ENCODE assay signal across 17 cellular contexts in the genomic region with DNA sequence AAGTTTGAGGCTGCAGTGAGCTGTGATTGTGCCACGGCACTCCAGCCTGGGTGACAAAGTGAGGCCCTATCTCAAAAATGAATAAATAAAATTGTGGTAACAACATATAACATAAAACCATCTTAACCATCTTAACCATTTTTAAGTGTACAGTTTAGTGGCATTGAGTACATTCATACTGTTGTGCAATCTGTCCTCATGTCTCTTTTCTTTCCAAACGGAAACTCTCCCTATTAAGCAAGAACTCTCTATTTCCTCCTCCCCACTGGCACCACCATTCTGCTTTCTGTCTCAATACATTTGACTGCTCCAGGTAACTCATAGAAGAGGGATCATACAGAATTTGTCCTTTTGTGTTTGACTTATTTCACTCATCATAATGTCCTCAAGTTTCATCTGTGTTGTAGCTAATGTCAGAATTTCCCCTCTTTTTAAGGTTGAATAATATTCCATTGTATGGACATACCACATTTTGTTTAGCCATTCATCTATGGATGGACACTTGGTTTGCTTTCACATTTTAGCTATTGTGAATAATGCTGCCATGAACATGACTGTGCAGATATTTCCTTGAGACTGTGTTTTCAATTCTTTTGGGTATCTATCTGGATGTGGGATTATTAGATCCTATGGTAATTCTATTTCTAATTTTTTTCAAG.
"Had no signal": no experiment of that assay in that cellular context is flagged by ENCODE, and none has a peak within 500 bp of the region (broad histone marks: within the 10 kb centered on the region; RNA-seq: fewer than 3 reads in every experiment).

No MANE protein-coding gene starts in this region.

- H3K4me3 Mint-ChIP-seq: activated naive CD8-positive, alpha-beta T cell treated with anti-CD3 and anti-CD28 coated beads, Interleukin-2, amount 50 U/mL, for 24 hours; activated T-helper 17 cell treated with anti-CD3 and anti-CD28 coated beads, Interleukin-2, amount 50 U/mL, for 72 hours; effector memory CD8-positive, alpha-beta T cell; naive thymus-derived CD4-positive, alpha-beta T cell; stimulated activated naive B cell treated with anti-CD40 and anti-IgM and Interleukin-4, amounts not matched to agents 10 μg/mL and 1 μg/mL and 100 μg/mL, for 72 hours had no signal

- DNase-seq: activated naive CD4-positive, alpha-beta T cell treated with Interleukin-2 at 50 U/mL for 16 hours; activated naive CD8-positive, alpha-beta T cell treated with anti-CD3 and anti-CD28 coated beads, Interleukin-2, amount 50 U/mL, for 24 hours; dermis blood vessel endothelial cell; effector memory CD8-positive, alpha-beta T cell; left lung; mucosa of descending colon; naive thymus-derived CD4-positive, alpha-beta T cell; occipital lobe; stimulated activated CD4-positive, alpha-beta T cell treated with anti-CD3 and anti-CD28 coated beads, Interleukin-15, amount 100 ng/mL, for 24 hours; stimulated activated CD4-positive, alpha-beta T cell treated with anti-CD3 and anti-CD28 coated beads, Interleukin-4, amount 100 ng/mL, for 1 hour; stimulated activated naive B cell treated with anti-CD40 and anti-IgM and Interleukin-4, amounts not matched to agents 10 μg/mL and 1 μg/mL and 100 μg/mL, for 72 hours; thyroid gland had no signal

- H3K9me3 Mint-ChIP-seq: activated naive CD8-positive, alpha-beta T cell treated with anti-CD3 and anti-CD28 coated beads, Interleukin-2, amount 50 U/mL, for 24 hours; activated T-helper 17 cell treated with anti-CD3 and anti-CD28 coated beads, Interleukin-2, amount 50 U/mL, for 72 hours; effector memory CD8-positive, alpha-beta T cell; naive thymus-derived CD4-positive, alpha-beta T cell had no signal

- H3K4me3 ChIP-seq: ascending aorta, left lung, mucosa of descending colon, right atrium auricular region, skin epidermis, thyroid gland had no signal

- H3K27ac Mint-ChIP-seq: activated naive CD8-positive, alpha-beta T cell treated with anti-CD3 and anti-CD28 coated beads, Interleukin-2, amount 50 U/mL, for 24 hours; activated T-helper 17 cell treated with anti-CD3 and anti-CD28 coated beads, Interleukin-2, amount 50 U/mL, for 72 hours; progenitor cell of endocrine pancreas; stimulated activated naive B cell treated with anti-CD40 and anti-IgM and Interleukin-4, amounts not matched to agents 10 μg/mL and 1 μg/mL and 100 μg/mL, for 72 hours had no signal

- H3K27me3 Mint-ChIP-seq: activated naive CD8-positive, alpha-beta T cell treated with anti-CD3 and anti-CD28 coated beads, Interleukin-2, amount 50 U/mL, for 24 hours had no signal

- ATAC-seq: activated naive CD8-positive, alpha-beta T cell treated with anti-CD3 and anti-CD28 coated beads, Interleukin-2, amount 50 U/mL, for 24 hours; activated T-helper 17 cell treated with anti-CD3 and anti-CD28 coated beads, Interleukin-2, amount 50 U/mL, for 72 hours; effector memory CD8-positive, alpha-beta T cell; left lung; mucosa of descending colon; naive thymus-derived CD4-positive, alpha-beta T cell; stimulated activated naive B cell treated with anti-CD40 and anti-IgM and Interleukin-4, amounts not matched to agents 10 μg/mL and 1 μg/mL and 100 μg/mL, for 72 hours had no signal
